Comparison of ENCODE assay signal across 10 cellular contexts in the genomic region with DNA sequence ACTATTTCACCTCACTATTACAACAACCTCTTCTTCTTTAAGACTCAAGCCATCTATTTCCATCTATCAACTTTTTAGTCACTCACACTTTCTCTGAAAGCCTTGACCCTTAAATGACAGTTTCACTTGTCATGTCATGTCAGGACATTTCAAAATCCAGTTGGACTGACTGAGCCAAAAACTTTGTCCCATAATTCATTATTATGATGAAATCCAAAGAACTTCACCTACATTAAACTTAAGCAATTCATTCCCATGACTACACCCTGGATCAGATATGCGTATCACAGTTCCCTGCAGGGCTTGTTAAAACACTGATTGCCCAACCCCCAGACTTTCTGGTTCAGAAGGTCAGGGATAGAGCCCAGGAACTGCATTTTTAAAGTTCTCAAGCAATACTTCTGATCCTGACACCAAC. TPM values are rescaled to one million over a fixed set of nuclear protein-coding genes. Genes with fewer than 3 reads are reported as not detected.
DNase-seq lines count a peak whose midpoint lies in the region; ATAC-seq and TF ChIP-seq lines count a peak whose summit lies in the region.
"Had no signal": no experiment of that assay in that cellular context is flagged by ENCODE, and none has a peak within 500 bp of the region (broad histone marks: within the 10 kb centered on the region; RNA-seq: fewer than 3 reads in every experiment).

No MANE protein-coding gene starts in this region.

- H3K27ac Mint-ChIP-seq in activated T-cell treated with anti-CD3 and anti-CD28 coated beads, Interleukin-2, amount 50 U/mL, for 24 hours, result no peak overlapping the region

- H3K27me3 ChIP-seq in tibial nerve, result no peaks in the 10 kb centered on the region
- no peaks in the 10 kb centered on the region for H3K27me3 ChIP-seq in effector memory CD4-positive, alpha-beta T cell (replicated peaks; ENCODE audit: control insufficient read depth, insufficient read depth, low read length, poor library complexity, severe bottlenecking)

- peaks cover 22% of the 10 kb centered on the region for H3K4me1 Mint-ChIP-seq in activated T-cell treated with anti-CD3 and anti-CD28 coated beads, Interleukin-2, amount 50 U/mL, for 24 hours (ENCODE audit: low read depth)

- H3K4me3 Mint-ChIP-seq in activated T-cell treated with anti-CD3 and anti-CD28 coated beads, Interleukin-2, amount 50 U/mL, for 24 hours, result no peak overlapping the region

- peaks cover 0 to 26% (median 0%) of the 10 kb centered on the region in 3 donors for H3K36me3 ChIP-seq in tibial nerve
- H3K36me3 ChIP-seq in effector memory CD4-positive, alpha-beta T cell (ENCODE audit: control insufficient read depth, insufficient read depth, low read length), result no peaks in the 10 kb centered on the region

- H3K27me3 Mint-ChIP-seq in activated T-cell treated with anti-CD3 and anti-CD28 coated beads, Interleukin-2, amount 50 U/mL, for 24 hours, result no peaks in the 10 kb centered on the region

- H3K4me1 ChIP-seq in tibial nerve, result peaks cover 0 to 9% (median 0%) of the 10 kb centered on the region in 4 donors
- no peaks in the 10 kb centered on the region for H3K4me1 ChIP-seq in effector memory CD4-positive, alpha-beta T cell (ENCODE audit: control insufficient read depth, insufficient read depth, low read length, poor library complexity, severe bottlenecking)

- H3K9me3 Mint-ChIP-seq in activated T-cell treated with anti-CD3 and anti-CD28 coated beads, Interleukin-2, amount 50 U/mL, for 24 hours, result peaks cover 16% of the 10 kb centered on the region

- H3K27ac ChIP-seq in tibial nerve, result peak overlapping the region in 2 of 4 donors; percentile 21 to 56
- no peak overlapping the region for H3K27ac ChIP-seq in effector memory CD4-positive, alpha-beta T cell (ENCODE audit: insufficient read depth, low read length, poor library complexity, severe bottlenecking)

- DNase-seq in MV-4-11 (lab: John Stamatoyannopoulos, UW) (peak; percentile 21), fibroblast of the aortic adventitia (ENCODE audit: low read depth) (peak; percentile 60), tibial nerve (ENCODE audit: low spot score in 2 of 2) (peak in 1 of 2 donors; percentile 41), iPS-NIHi7 (ENCODE audit: extremely low spot score) (no peak), NCI-H1092 treated with DMSO at 0.1 percent for 48 hours (lab: John Stamatoyannopoulos, UW) (no peak)
- no peak for DNase-seq in effector memory CD4-positive, alpha-beta T cell
- DNase-seq in activated T-cell treated with anti-CD3 and anti-CD28 coated beads, Interleukin-2, amount 50 U/mL, for 24 hours, result no peak
- DNase-seq: activated effector memory CD4-positive, alpha-beta T cell treated with Interleukin-2 at 50 U/mL for 16 hours; NCI-H1105 treated with DMSO at 0.1 percent for 48 hours had no signal

- peak; percentile 55 to 89 for TF ChIP-seq EP300 in tibial nerve (IDR thresholded peaks at IDR 0.05)

- peaks cover 0 to 9% (median 0%) of the 10 kb centered on the region in 4 donors for H3K9me3 ChIP-seq in tibial nerve
- no peaks in the 10 kb centered on the region for H3K9me3 ChIP-seq in effector memory CD4-positive, alpha-beta T cell (ENCODE audit: control insufficient read depth, low read length)

- peak; percentile 44 for ATAC-seq in GM21528 (IDR thresholded peaks at IDR 0.05; ENCODE audit: low FRiP score, unreplicated experiment)

- TF ChIP-seq POLR2A in tibial nerve (IDR thresholded peaks at IDR 0.05), result no peak

- H3K36me3 Mint-ChIP-seq in activated T-cell treated with anti-CD3 and anti-CD28 coated beads, Interleukin-2, amount 50 U/mL, for 24 hours (ENCODE audit: low read depth), result peaks cover 82% of the 10 kb centered on the region

- TF ChIP-seq CTCF in fibroblast of the aortic adventitia (IDR thresholded peaks at IDR 0.05; ENCODE audit: insufficient read depth, low read length) (no peak), tibial nerve (IDR thresholded peaks at IDR 0.05) (no peak)

- WGBS in tibial nerve, 2 donors, result 64 to 71% methylated on average over 1 of the region's 1 CpG

- H3K4me3 ChIP-seq in fibroblast of the aortic adventitia (ENCODE audit: low read depth, low read length) (no peak overlapping the region), tibial nerve (no peak overlapping the region)
- H3K4me3 ChIP-seq in effector memory CD4-positive, alpha-beta T cell (ENCODE audit: insufficient read depth, low read depth, low read length, poor library complexity, severe bottlenecking), result no peak overlapping the region

RNA-seq across cellular contexts. Expression of a gene that starts 26.5 kb away (rescaled TPM):
- total RNA-seq in fibroblast of the aortic adventitia (ENCODE audit: low replicate concordance) (7.4 and 21.8 TPM in 2 replicates), tibial nerve (10 to 100 TPM; 13.4 to 27.1 (median 15.7) TPM)

Comparison
In these comparisons a context has a peak if more than half of its experiments do, and no peak if none do; other contexts are left out.
1. DNase-seq: peak in MV-4-11 (single experiment) and fibroblast of the aortic adventitia (single experiment); none in effector memory CD4-positive, alpha-beta T cell (0 of 3), iPS-NIHi7 (single experiment), activated T-cell treated with anti-CD3 and anti-CD28 coated beads, Interleukin-2, amount 50 U/mL, for 24 hours (single experiment) and NCI-H1092 treated with DMSO at 0.1 percent for 48 hours (single experiment).